Comparison of ENCODE assay signal across 1 cellular context in genomic region chr1:154860154-154860870, GRCh38.
TF ChIP-seq lines count a peak whose summit lies in the region.

No MANE protein-coding gene starts in this region.

TF ChIP-seq in H1, 55 proteins besides CTCF, POLR2A, EP300 and RAD21 (continued from another document):
- no peak for TF ChIP-seq CHD7 (IDR thresholded peaks at IDR 0.05; ENCODE audit: insufficient replicate concordance, low read length)
- TF ChIP-seq SP4 (IDR thresholded peaks at IDR 0.05; ENCODE audit: low read length): no peak
- TF ChIP-seq SIN3A (conservative IDR thresholded peaks at IDR 0.05 in 1 of 2, IDR thresholded peaks at IDR 0.05 in 1 of 2; ENCODE audit: low read depth in 1 of 2, low read length in 2 of 2): no peak
- no peak for TF ChIP-seq ATF2 (IDR thresholded peaks at IDR 0.05; ENCODE audit: low read length)
- TF ChIP-seq PHF8 (conservative IDR thresholded peaks at IDR 0.05; ENCODE audit: low read depth, low read length): no peak
- no peak for TF ChIP-seq SUZ12 (IDR thresholded peaks at IDR 0.05; ENCODE audit: low read length)
- TF ChIP-seq FOSL1 (IDR thresholded peaks at IDR 0.05; ENCODE audit: insufficient read depth, low read depth, low read length): no peak
- TF ChIP-seq BCL11A (IDR thresholded peaks at IDR 0.05; ENCODE audit: low read depth in 2 of 2, low read length in 2 of 2): no peak
- TF ChIP-seq GTF2F1 (IDR thresholded peaks at IDR 0.05; ENCODE audit: borderline replicate concordance, low read depth, low read length): no peak
- TF ChIP-seq KDM4A (IDR thresholded peaks at IDR 0.05; ENCODE audit: low read depth, low read length, severe bottlenecking): no peak
- TF ChIP-seq CBX8 (IDR thresholded peaks at IDR 0.05; ENCODE audit: borderline replicate concordance, low read depth, low read length): no peak
- TF ChIP-seq CREB1 (IDR thresholded peaks at IDR 0.05): no peak
